ENCODE assay signal across 16 cellular contexts in the genomic region with DNA sequence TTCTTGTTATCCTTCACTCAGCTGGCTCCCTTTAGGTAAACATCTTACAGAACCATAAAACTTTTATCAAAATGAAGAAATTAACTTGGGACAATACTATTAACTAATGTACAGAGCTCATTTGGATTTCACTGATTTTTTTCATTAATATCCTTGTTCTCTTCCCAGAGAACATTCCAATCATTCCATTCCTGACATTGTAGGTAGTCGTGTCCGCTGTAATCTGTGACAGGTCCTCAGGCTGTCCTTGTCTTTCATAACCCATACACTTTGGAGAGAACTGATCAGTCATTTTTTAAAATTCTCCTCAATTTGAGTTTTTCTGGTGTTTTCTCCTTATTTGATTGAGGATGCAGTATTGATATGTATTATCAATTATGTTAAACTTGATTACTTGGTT.
DNase-seq lines count a peak whose midpoint lies in the region; ATAC-seq, FAIRE-seq and TF ChIP-seq lines count a peak whose summit lies in the region.
"Had no signal": no experiment of that assay in that cellular context is flagged by ENCODE, and none has a peak within 500 bp of the region (broad histone marks: within the 10 kb centered on the region; RNA-seq: fewer than 3 reads in every experiment).

No MANE protein-coding gene starts in this region.

- H3K9ac ChIP-seq in astrocyte (ENCODE audit: low read length): no peak overlapping the region

- no peak overlapping the region for H3K4me3 ChIP-seq in astrocyte (ENCODE audit: insufficient read depth, low read depth, low read length)

- no peaks in the 10 kb centered on the region for H4K20me1 ChIP-seq in astrocyte (ENCODE audit: insufficient read depth, low read length)

- FAIRE-seq in astrocyte (lab: Jason Lieb, UNC) (no peak), urothelium cell line (lab: Jason Lieb, UNC) (no peak)
- FAIRE-seq: A204.1, GM12891 had no signal

- DNase-seq in LHCN-M2 (ENCODE audit: low read depth): peak; percentile 5
- DNase-seq in astrocyte (ENCODE audit: low read depth): no peak
- DNase-seq in kidney glomerular epithelial cell (lab: John Stamatoyannopoulos, UW): peak; percentile 9
- peak; percentile 22 for DNase-seq in urothelium cell line (ENCODE audit: low spot score)
- DNase-seq: C1 segment of cervical spinal cord; Calu3; CD4-positive, alpha-beta T cell; DMS 273 treated with DMSO at 0.1 percent for 48 hours; HCEC 1CT; HFFc6 had no signal

- no peaks in the 10 kb centered on the region for H3K9me3 Mint-ChIP-seq in astrocyte (ENCODE audit: unreplicated experiment)

- no peaks in the 10 kb centered on the region for H3K36me3 ChIP-seq in astrocyte (ENCODE audit: insufficient read depth, low read length)

- H3K4me1 Mint-ChIP-seq in astrocyte (ENCODE audit: low read depth, unreplicated experiment): peaks cover 19% of the 10 kb centered on the region
- H3K4me1 Mint-ChIP-seq: B cell had no signal

- H3K36me3 Mint-ChIP-seq in astrocyte (ENCODE audit: low read depth, unreplicated experiment): no peaks in the 10 kb centered on the region

- no peak overlapping the region for H3K27ac ChIP-seq in astrocyte (ENCODE audit: low read depth, low read length)

- no peak for TF ChIP-seq CTCF in astrocyte (IDR thresholded peaks at IDR 0.05; ENCODE audit: insufficient read depth, low read depth, low read length)

- no peak overlapping the region for H3K4me2 ChIP-seq in astrocyte (ENCODE audit: low read length)

- peak overlapping the region; percentile 14 for H3K27ac Mint-ChIP-seq in astrocyte (ENCODE audit: unreplicated experiment)
- H3K27ac Mint-ChIP-seq: B cell; CD4-positive, alpha-beta T cell; HFFc6 had no signal

- no peaks in the 10 kb centered on the region for H3K79me2 ChIP-seq in astrocyte (ENCODE audit: insufficient read depth, low read length)

- H3K4me1 ChIP-seq in astrocyte (ENCODE audit: insufficient read depth, low read length): no peaks in the 10 kb centered on the region

- H3K27me3 Mint-ChIP-seq in astrocyte (ENCODE audit: low read depth, unreplicated experiment): no peaks in the 10 kb centered on the region
- H3K27me3 Mint-ChIP-seq: B cell; CD4-positive, alpha-beta T cell had no signal

- H3K9me3 ChIP-seq in astrocyte (ENCODE audit: insufficient read depth, low read depth, low read length): no peaks in the 10 kb centered on the region

- H3K4me3 Mint-ChIP-seq in astrocyte (ENCODE audit: unreplicated experiment): no peak overlapping the region
- H3K4me3 Mint-ChIP-seq: B cell; CD4-positive, alpha-beta T cell; HFFc6 had no signal

- H3K27me3 ChIP-seq in astrocyte (ENCODE audit: insufficient read depth, low read length): no peaks in the 10 kb centered on the region

- H2AFZ ChIP-seq in astrocyte (ENCODE audit: low read depth, low read length): no peak overlapping the region

- ATAC-seq in HG03196 (IDR thresholded peaks at IDR 0.05; ENCODE audit: unreplicated experiment): no peak
- no peak for ATAC-seq in HG02973 (IDR thresholded peaks at IDR 0.05; ENCODE audit: unreplicated experiment)
- ATAC-seq in GM21717 (IDR thresholded peaks at IDR 0.05; ENCODE audit: unreplicated experiment): no peak
